ENCODE assay signal across 16 cellular contexts in genomic region chr5:94983861-94984535, GRCh38.
DNase-seq lines count a peak whose midpoint lies in the region; ATAC-seq, FAIRE-seq and TF ChIP-seq lines count a peak whose summit lies in the region.
"Had no signal": no experiment of that assay in that cellular context is flagged by ENCODE, and none has a peak within 500 bp of the region (broad histone marks: within the 10 kb centered on the region; RNA-seq: fewer than 3 reads in every experiment).

No MANE protein-coding gene starts in this region.

- no peak for ATAC-seq in CD4-positive, alpha-beta T cell (ENCODE audit: poor library complexity)
- ATAC-seq in GM18873 (IDR thresholded peaks at IDR 0.05; ENCODE audit: low FRiP score, unreplicated experiment) = no peak

- H3K4me3 Mint-ChIP-seq in CD4-positive, alpha-beta T cell = no peak overlapping the region
- H3K4me3 Mint-ChIP-seq: activated naive CD8-positive, alpha-beta T cell treated with anti-CD3 and anti-CD28 coated beads, Interleukin-2, amount 10 ng/mL, durations not matched to agents 7 days and 5 days had no signal

- intact Hi-C loops in A673 (cut with micrococcal nuclease; ENCODE audit: unreplicated experiment) = no loop called here
- intact Hi-C loops in CD4-positive, alpha-beta T cell (cut with DNase I, micrococcal nuclease) = no loop called here

- CTCF ChIA-PET in A673 (lab: Charles Lee) = no interaction called here
- CTCF ChIA-PET in CD4-positive, alpha-beta T cell (lab: Charles Lee) = no interaction called here

- POLR2A ChIA-PET in A673 (lab: Charles Lee; ENCODE audit: low non-redundant PET) = no interaction called here
- POLR2A ChIA-PET in CD4-positive, alpha-beta T cell (lab: Charles Lee) = no interaction called here

- no peaks in the 10 kb centered on the region for H3K4me1 Mint-ChIP-seq in CD4-positive, alpha-beta T cell (ENCODE audit: low read depth)
- H3K4me1 Mint-ChIP-seq: activated naive CD8-positive, alpha-beta T cell treated with anti-CD3 and anti-CD28 coated beads, Interleukin-2, amount 10 ng/mL, durations not matched to agents 7 days and 5 days had no signal

- no peaks in the 10 kb centered on the region for H3K36me3 Mint-ChIP-seq in CD4-positive, alpha-beta T cell (ENCODE audit: low read depth)
- H3K36me3 Mint-ChIP-seq: activated naive CD8-positive, alpha-beta T cell treated with anti-CD3 and anti-CD28 coated beads, Interleukin-2, amount 10 ng/mL, durations not matched to agents 7 days and 5 days had no signal

- H3K9me3 Mint-ChIP-seq in CD4-positive, alpha-beta T cell = no peaks in the 10 kb centered on the region

- TF ChIP-seq CTCF in A673 (conservative IDR thresholded peaks at IDR 0.05; ENCODE audit: low read depth, low read length) = no peak
- no peak for TF ChIP-seq CTCF in fibroblast of villous mesenchyme (IDR thresholded peaks at IDR 0.05; ENCODE audit: insufficient read depth, low read depth, low read length)
- no peak for TF ChIP-seq CTCF in CD4-positive, alpha-beta T cell (IDR thresholded peaks at IDR 0.05)

- H3K36me3 ChIP-seq in A673 (ENCODE audit: insufficient read depth, low read length, poor library complexity, severe bottlenecking) = no peaks in the 10 kb centered on the region
- H3K36me3 ChIP-seq: SJSA1, tibial nerve, WERI-Rb-1 had no signal

- no peaks in the 10 kb centered on the region for H3K27me3 ChIP-seq in A673 (replicated peaks; ENCODE audit: insufficient read depth, low read depth, low read length, poor library complexity)
- no peaks in the 10 kb centered on the region for H3K27me3 ChIP-seq in CD4-positive, alpha-beta T cell (ENCODE audit: control insufficient read depth, insufficient read depth, low read length)
- H3K27me3 ChIP-seq: SJSA1, tibial nerve had no signal

- H3K4me3 ChIP-seq in A673 (ENCODE audit: low read depth, low read length, poor library complexity, severe bottlenecking) (no peak overlapping the region), fibroblast of villous mesenchyme (ENCODE audit: low read depth, low read length) (no peak overlapping the region)
- H3K4me3 ChIP-seq: SJSA1, tibial nerve had no signal

- no peak overlapping the region for H3K27ac ChIP-seq in A673 (ENCODE audit: low read depth, low read length, poor library complexity, severe bottlenecking)
- H3K27ac ChIP-seq in CD4-positive, alpha-beta T cell (ENCODE audit: low read depth, low read length) = no peak overlapping the region
- H3K27ac ChIP-seq: C4-2B, SJSA1, tibial nerve, WERI-Rb-1 had no signal

- DNase-seq in A673 (ENCODE audit: low spot score) = peak; percentile 39
- DNase-seq in GM18507 (ENCODE audit: extremely low spot score, insufficient read length, low read depth) = no peak
- DNase-seq in amniotic epithelial cell (ENCODE audit: low read depth) = peak; percentile 79
- DNase-seq in fibroblast of villous mesenchyme (ENCODE audit: low read depth) = peak; percentile 38
- DNase-seq in stimulated activated CD4-positive, alpha-beta T cell treated with anti-CD3 and anti-CD28 coated beads, Interleukin-15, amount 100 ng/mL, for 24 hours = no peak
- DNase-seq in CD4-positive, alpha-beta T cell = no peak
- DNase-seq in NCI-H345 (lab: John Stamatoyannopoulos, UW) = no peak
- DNase-seq: activated naive CD8-positive, alpha-beta T cell treated with anti-CD3 and anti-CD28 coated beads, Interleukin-2, amount 10 ng/mL, durations not matched to agents 7 days and 5 days; kidney; NCI-H2081 treated with DMSO at 0.1 percent for 48 hours; posterior cingulate gyrus; WERI-Rb-1 had no signal

- H3K9me3 ChIP-seq in A673 (ENCODE audit: low read depth, low read length, poor library complexity, severe bottlenecking) = no peaks in the 10 kb centered on the region
- no peaks in the 10 kb centered on the region for H3K9me3 ChIP-seq in CD4-positive, alpha-beta T cell (ENCODE audit: control insufficient read depth, low read length)
- H3K9me3 ChIP-seq: SJSA1, tibial nerve had no signal

- BruUV-seq in A673 (replicated peaks; lab: Mats Ljungman, UMichigan) = no TSS peak

- no peak overlapping the region for H3K27ac Mint-ChIP-seq in CD4-positive, alpha-beta T cell
- H3K27ac Mint-ChIP-seq: activated naive CD8-positive, alpha-beta T cell treated with anti-CD3 and anti-CD28 coated beads, Interleukin-2, amount 10 ng/mL, durations not matched to agents 7 days and 5 days had no signal

- no peaks in the 10 kb centered on the region for H3K27me3 Mint-ChIP-seq in CD4-positive, alpha-beta T cell

- peak; percentile 60 for FAIRE-seq in GM18507 (lab: Jason Lieb, UNC)
- FAIRE-seq: kidney had no signal

- H3K4me1 ChIP-seq in A673 (ENCODE audit: insufficient read depth, low read length, poor library complexity, severe bottlenecking) = peaks cover 9% of the 10 kb centered on the region
- H3K4me1 ChIP-seq: tibial nerve had no signal

Comparison
In these comparisons a context has a peak if more than half of its experiments do, and no peak if none do; other contexts are left out.
1. DNase-seq: peak in A673 (single experiment), amniotic epithelial cell (single experiment) and fibroblast of villous mesenchyme (single experiment); none in GM18507 (single experiment), stimulated activated CD4-positive, alpha-beta T cell treated with anti-CD3 and anti-CD28 coated beads, Interleukin-15, amount 100 ng/mL, for 24 hours (single experiment), CD4-positive, alpha-beta T cell (0 of 10) and NCI-H345 (single experiment).